Comparison of ENCODE assay signal across 17 cellular contexts in the genomic region with DNA sequence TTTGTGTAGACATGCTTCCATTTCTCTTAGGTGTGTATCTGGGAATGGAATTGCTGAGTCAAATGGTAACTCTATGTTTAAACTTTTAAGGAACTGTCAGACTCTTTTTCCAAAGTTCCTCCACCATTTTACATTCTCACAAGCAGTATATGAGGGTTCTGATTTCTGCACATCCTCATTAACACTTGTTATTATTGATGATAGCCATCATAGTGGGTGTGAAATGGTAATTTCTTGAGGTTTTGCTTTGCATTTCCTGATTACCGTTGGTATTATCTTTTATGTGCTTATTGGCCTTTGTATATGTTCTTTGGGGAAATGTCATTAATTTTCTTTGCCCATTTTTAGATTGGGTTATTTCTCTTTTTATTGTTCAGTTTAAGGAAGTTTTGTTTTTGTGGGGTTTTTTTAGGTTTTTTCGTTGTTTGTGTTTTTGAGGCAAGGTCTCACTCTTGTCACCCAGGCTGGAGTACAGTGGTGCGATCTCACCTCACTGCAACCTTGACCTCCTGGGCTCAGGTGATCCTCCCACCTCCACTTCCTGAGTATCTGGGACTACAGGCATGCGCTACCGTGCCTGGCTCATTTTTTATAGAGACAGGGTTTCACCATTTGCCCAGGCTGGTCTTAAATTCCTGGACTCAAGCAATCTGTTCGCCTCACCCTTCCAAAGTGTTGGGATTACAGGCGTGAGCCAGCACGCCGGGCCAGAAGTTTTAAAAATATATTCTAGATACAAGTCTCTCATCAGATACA. TPM values are rescaled to one million over a fixed set of nuclear protein-coding genes. Genes with fewer than 3 reads are reported as not detected.
DNase-seq lines count a peak whose midpoint lies in the region; ATAC-seq and TF ChIP-seq lines count a peak whose summit lies in the region.
"Had no signal": no experiment of that assay in that cellular context is flagged by ENCODE, and none has a peak within 500 bp of the region (broad histone marks: within the 10 kb centered on the region; RNA-seq: fewer than 3 reads in every experiment).

No MANE protein-coding gene starts in this region.

- 86% methylated on average over 9 of the region's 9 CpGs for WGBS in esophagus muscularis mucosa

- no peaks in the 10 kb centered on the region for H3K27me3 ChIP-seq in esophagus muscularis mucosa
- H3K27me3 ChIP-seq: neural progenitor cell had no signal

- peaks cover 8 to 40% (median 16%) of the 10 kb centered on the region in 4 donors for H3K36me3 ChIP-seq in esophagus muscularis mucosa

- intact Hi-C loops in activated CD8-positive, alpha-beta T cell treated with anti-CD3 and anti-CD28 coated beads for 36 hours (cut with micrococcal nuclease) = no loop called here
- intact Hi-C loops in Right ventricle myocardium superior (cut with DNase I) = no loop called here
- intact Hi-C loops in esophagus muscularis mucosa (cut with DNase I) = no loop called here

- H3K36me3 Mint-ChIP-seq in activated T-cell treated with anti-CD3 and anti-CD28 coated beads, Interleukin-2, amount 50 U/mL, for 72 hours (ENCODE audit: insufficient read depth in 2 of 2) = peaks cover 3 to 44% of the 10 kb centered on the region in 2 donors
- peaks cover 73% of the 10 kb centered on the region for H3K36me3 Mint-ChIP-seq in activated CD8-positive, alpha-beta T cell treated with anti-CD3 and anti-CD28 coated beads for 36 hours (ENCODE audit: low read depth)
- peaks cover 90% of the 10 kb centered on the region for H3K36me3 Mint-ChIP-seq in nephron progenitor cell (ENCODE audit: low read depth)

- TF ChIP-seq POLR2A in esophagus muscularis mucosa (IDR thresholded peaks at IDR 0.05; ENCODE audit: low read depth) = no peak

- no peak for TF ChIP-seq CTCF in activated CD8-positive, alpha-beta T cell treated with anti-CD3 and anti-CD28 coated beads for 36 hours (IDR thresholded peaks at IDR 0.05)
- TF ChIP-seq CTCF in nephron progenitor cell (IDR thresholded peaks at IDR 0.05) (no peak), esophagus muscularis mucosa (IDR thresholded peaks at IDR 0.05) (no peak)

- H3K9me3 ChIP-seq in esophagus muscularis mucosa = no peaks in the 10 kb centered on the region

- no peak for TF ChIP-seq EP300 in esophagus muscularis mucosa (IDR thresholded peaks at IDR 0.05)

- peak overlapping the region; percentile 70 for H3K27ac Mint-ChIP-seq in activated T-cell treated with anti-CD3 and anti-CD28 coated beads, Interleukin-2, amount 50 U/mL, for 72 hours
- H3K27ac Mint-ChIP-seq in activated CD8-positive, alpha-beta T cell treated with anti-CD3 and anti-CD28 coated beads for 36 hours = peak overlapping the region; percentile 87
- H3K27ac Mint-ChIP-seq in nephron progenitor cell = peak overlapping the region; percentile 42
- H3K27ac Mint-ChIP-seq: type B pancreatic cell had no signal

- H3K9me3 Mint-ChIP-seq in activated T-cell treated with anti-CD3 and anti-CD28 coated beads, Interleukin-2, amount 50 U/mL, for 72 hours = peaks cover 0 to 2% of the 10 kb centered on the region in 2 donors
- H3K9me3 Mint-ChIP-seq in activated CD8-positive, alpha-beta T cell treated with anti-CD3 and anti-CD28 coated beads for 36 hours = peaks cover 7% of the 10 kb centered on the region
- H3K9me3 Mint-ChIP-seq in nephron progenitor cell = peaks cover 5% of the 10 kb centered on the region
- H3K9me3 Mint-ChIP-seq: type B pancreatic cell had no signal

- peak overlapping the region in 1 of 2 donors; percentile 26 for H3K4me3 Mint-ChIP-seq in activated T-cell treated with anti-CD3 and anti-CD28 coated beads, Interleukin-2, amount 50 U/mL, for 72 hours
- H3K4me3 Mint-ChIP-seq in activated CD8-positive, alpha-beta T cell treated with anti-CD3 and anti-CD28 coated beads for 36 hours = no peak overlapping the region
- H3K4me3 Mint-ChIP-seq in nephron progenitor cell = no peak overlapping the region
- H3K4me3 Mint-ChIP-seq: neural progenitor cell, type B pancreatic cell had no signal

- peaks cover 41% of the 10 kb centered on the region for H3K4me1 Mint-ChIP-seq in activated T-cell treated with anti-CD3 and anti-CD28 coated beads, Interleukin-2, amount 50 U/mL, for 72 hours (ENCODE audit: low read depth)
- H3K4me1 Mint-ChIP-seq in activated CD8-positive, alpha-beta T cell treated with anti-CD3 and anti-CD28 coated beads for 36 hours (ENCODE audit: low read depth) = peaks cover 49% of the 10 kb centered on the region
- H3K4me1 Mint-ChIP-seq in nephron progenitor cell = no peaks in the 10 kb centered on the region
- H3K4me1 Mint-ChIP-seq: neural progenitor cell had no signal

- DNase-seq in activated T-cell treated with anti-CD3 and anti-CD28 coated beads, Interleukin-2, amount 50 U/mL, for 72 hours = no peak
- no peak for DNase-seq in activated T-cell treated with anti-CD3 and anti-CD28 coated beads, Interleukin-2, amount 50 U/mL, for 48 hours
- DNase-seq in activated CD8-positive, alpha-beta T cell treated with anti-CD3 and anti-CD28 coated beads for 36 hours = no peak
- no peak for DNase-seq in Right ventricle myocardium superior
- no peak for DNase-seq in nephron progenitor cell
- DNase-seq in stimulated activated CD4-positive, alpha-beta T cell treated with anti-CD3 and anti-CD28 coated beads, Interleukin-4, amount 100 ng/mL, for 4 hours = no peak
- no peak for DNase-seq in NAMALWA (ENCODE audit: low spot score)
- no peak for DNase-seq in esophagus muscularis mucosa (ENCODE audit: extremely low spot score)
- DNase-seq: amygdala; central memory CD4-positive, alpha-beta T cell; DND-41; mammary epithelial cell; NCI-H1436 treated with DMSO at 0.1 percent for 48 hours; stimulated activated CD4-positive, alpha-beta T cell treated with anti-CD3 and anti-CD28 coated beads, Interleukin-15, amount 100 ng/mL, for 24 hours; stimulated activated naive CD4-positive, alpha-beta T cell had no signal

- H3K27ac ChIP-seq in esophagus muscularis mucosa (replicated peaks in 1 of 4) = no peak overlapping the region
- H3K27ac ChIP-seq: neural progenitor cell had no signal

- POLR2A ChIA-PET in activated CD8-positive, alpha-beta T cell treated with anti-CD3 and anti-CD28 coated beads for 36 hours (lab: Charles Lee) = no interaction called here

- CTCF ChIA-PET in activated CD8-positive, alpha-beta T cell treated with anti-CD3 and anti-CD28 coated beads for 36 hours (lab: Charles Lee) = interaction anchor here (1.8 kb wide), 1 partner anchor 13 kb away, joined by 6 read pairs; no protein-coding TSS in a partner anchor

- no peaks in the 10 kb centered on the region for H3K27me3 Mint-ChIP-seq in activated T-cell treated with anti-CD3 and anti-CD28 coated beads, Interleukin-2, amount 50 U/mL, for 72 hours (ENCODE audit: low read depth)
- no peaks in the 10 kb centered on the region for H3K27me3 Mint-ChIP-seq in activated CD8-positive, alpha-beta T cell treated with anti-CD3 and anti-CD28 coated beads for 36 hours
- peaks cover 3% of the 10 kb centered on the region for H3K27me3 Mint-ChIP-seq in nephron progenitor cell (ENCODE audit: low read depth, poor library complexity)
- H3K27me3 Mint-ChIP-seq: type B pancreatic cell had no signal

- H3K4me1 ChIP-seq in esophagus muscularis mucosa = peaks cover 0 to 4% (median 0%) of the 10 kb centered on the region in 4 donors
- H3K4me1 ChIP-seq: neural progenitor cell had no signal

- no peak overlapping the region for H3K4me3 ChIP-seq in esophagus muscularis mucosa
- H3K4me3 ChIP-seq: neural progenitor cell had no signal

- ATAC-seq in activated T-cell treated with anti-CD3 and anti-CD28 coated beads, Interleukin-2, amount 50 U/mL, for 72 hours (replicated peaks in 1 of 2) = no peak
- ATAC-seq in activated CD8-positive, alpha-beta T cell treated with anti-CD3 and anti-CD28 coated beads for 36 hours = no peak
- ATAC-seq in Right ventricle myocardium superior (ENCODE audit: poor library complexity) = peak; percentile 58

RNA-seq across cellular contexts. Expression of a gene that starts 34.3 kb away (rescaled TPM):
- 10 to 100 TPM; 16.5 to 27.3 TPM for total RNA-seq in activated T-cell treated with anti-CD3 and anti-CD28 coated beads, Interleukin-2, amount 50 U/mL, for 72 hours
- total RNA-seq in activated CD8-positive, alpha-beta T cell treated with anti-CD3 and anti-CD28 coated beads for 36 hours = 10 to 100 TPM; 23.5 to 32.8 TPM
- total RNA-seq in Right ventricle myocardium superior (7.0 TPM), esophagus muscularis mucosa (10 to 100 TPM; 13.8 to 22.0 (median 14.9) TPM)
